In the genomic region with DNA sequence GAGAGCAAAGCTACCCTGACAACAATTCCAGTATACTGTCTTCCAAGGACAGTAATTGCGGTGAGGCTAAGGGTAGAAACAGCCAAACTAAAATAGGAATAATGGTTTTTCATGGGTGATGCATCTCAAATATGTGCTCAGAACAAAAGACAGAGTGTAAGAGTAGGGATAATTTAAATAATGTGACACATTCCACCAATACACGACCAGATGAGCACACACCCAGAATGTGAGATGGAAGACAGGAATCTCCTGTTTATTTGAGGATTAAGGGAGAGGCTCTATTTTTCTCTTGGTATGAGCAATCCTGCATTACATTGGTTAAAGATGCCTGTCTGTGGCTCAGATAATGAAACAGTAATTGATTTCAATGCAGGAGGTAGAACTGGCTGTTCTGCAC, we compare ENCODE assay signal across 21 cellular contexts.
DNase-seq lines count a peak whose midpoint lies in the region; ATAC-seq and TF ChIP-seq lines count a peak whose summit lies in the region.
"Had no signal": no experiment of that assay in that cellular context is flagged by ENCODE, and none has a peak within 500 bp of the region (broad histone marks: within the 10 kb centered on the region; RNA-seq: fewer than 3 reads in every experiment).

No MANE protein-coding gene starts in this region.

- no peaks in the 10 kb centered on the region for H3K27me3 ChIP-seq in AG04450 (ENCODE audit: control insufficient read depth, insufficient read depth, low read length)
- H3K27me3 ChIP-seq in adipocyte (replicated peaks; ENCODE audit: control insufficient read depth, insufficient read depth, low read length): no peaks in the 10 kb centered on the region
- no peaks in the 10 kb centered on the region for H3K27me3 ChIP-seq in CD4-positive, alpha-beta T cell (ENCODE audit: control insufficient read depth, insufficient read depth, low read length)
- H3K27me3 ChIP-seq: gastrocnemius medialis, uterus had no signal

- CTCF ChIA-PET in AG04450 (lab: Charles Lee): interaction anchor here (0.7 kb wide), 1 partner anchor 1614 kb away, joined by 5 read pairs; no protein-coding TSS in a partner anchor
- CTCF ChIA-PET in CD4-positive, alpha-beta T cell (lab: Charles Lee): no interaction called here

- ATAC-seq in CD4-positive, alpha-beta T cell (ENCODE audit: poor library complexity): no peak
- ATAC-seq in HG03457 (IDR thresholded peaks at IDR 0.05; ENCODE audit: unreplicated experiment): no peak
- ATAC-seq: activated naive CD4-positive, alpha-beta T cell treated with anti-CD3 and anti-CD28 coated beads, Interleukin-2, amount 50 U/mL, for 72 hours; effector memory CD8-positive, alpha-beta T cell; gastrocnemius medialis; natural killer cell treated with Interleukin-12 subunit alpha and Interleukin-12 subunit beta and Interleukin-15 and Interleukin-18, amount 100 ng/mL, for 72 hours; psoas muscle had no signal

- no peaks in the 10 kb centered on the region for H3K4me1 ChIP-seq in adipocyte (ENCODE audit: control insufficient read depth, insufficient read depth, low read length)
- H3K4me1 ChIP-seq: gastrocnemius medialis, psoas muscle, uterus had no signal

- no peak overlapping the region for H3K4me3 ChIP-seq in AG04450 (ENCODE audit: low read depth, low read length)
- no peak overlapping the region for H3K4me3 ChIP-seq in adipocyte (ENCODE audit: low read length)
- H3K4me3 ChIP-seq: gastrocnemius medialis, PC-9, psoas muscle, uterus had no signal

- H3K9me3 Mint-ChIP-seq in CD4-positive, alpha-beta T cell: no peaks in the 10 kb centered on the region
- H3K9me3 Mint-ChIP-seq: effector memory CD8-positive, alpha-beta T cell; natural killer cell treated with Interleukin-12 subunit alpha and Interleukin-12 subunit beta and Interleukin-15 and Interleukin-18, amount 100 ng/mL, for 72 hours had no signal

- H3K9me3 ChIP-seq in AG04450 (ENCODE audit: control insufficient read depth, insufficient read depth, low read length) (no peaks in the 10 kb centered on the region), adipocyte (ENCODE audit: control insufficient read depth, low read length) (no peaks in the 10 kb centered on the region)
- H3K9me3 ChIP-seq in CD4-positive, alpha-beta T cell (ENCODE audit: control insufficient read depth, low read length): no peaks in the 10 kb centered on the region
- H3K9me3 ChIP-seq: gastrocnemius medialis, psoas muscle, uterus had no signal

- no peak for TF ChIP-seq CTCF in AG04450 (IDR thresholded peaks at IDR 0.05; ENCODE audit: low read depth, low read length)
- no peak for TF ChIP-seq CTCF in CD4-positive, alpha-beta T cell (IDR thresholded peaks at IDR 0.05)

- no peaks in the 10 kb centered on the region for H3K27me3 Mint-ChIP-seq in CD4-positive, alpha-beta T cell

- no peak overlapping the region for H3K4me3 Mint-ChIP-seq in CD4-positive, alpha-beta T cell
- H3K4me3 Mint-ChIP-seq: effector memory CD8-positive, alpha-beta T cell; natural killer cell treated with Interleukin-12 subunit alpha and Interleukin-12 subunit beta and Interleukin-15 and Interleukin-18, amount 100 ng/mL, for 72 hours had no signal

- H3K4me1 Mint-ChIP-seq in CD4-positive, alpha-beta T cell (ENCODE audit: low read depth): no peaks in the 10 kb centered on the region

- H3K36me3 Mint-ChIP-seq in CD4-positive, alpha-beta T cell (ENCODE audit: low read depth): no peaks in the 10 kb centered on the region
- H3K36me3 Mint-ChIP-seq: natural killer cell treated with Interleukin-12 subunit alpha and Interleukin-12 subunit beta and Interleukin-15 and Interleukin-18, amount 100 ng/mL, for 72 hours had no signal

- intact Hi-C loops in CD4-positive, alpha-beta T cell (cut with DNase I, micrococcal nuclease): no loop called here

- H3K36me3 ChIP-seq in adipocyte (ENCODE audit: control insufficient read depth, insufficient read depth, low read length, severe bottlenecking): no peaks in the 10 kb centered on the region
- H3K36me3 ChIP-seq: gastrocnemius medialis, uterus had no signal

- POLR2A ChIA-PET in AG04450 (lab: Yijun Ruan, JAX): interaction anchor here (0.7 to 1.1 kb wide), 2 partner anchors 15 to 45 kb away, joined by 3 to 6 read pairs; no protein-coding TSS in a partner anchor
- POLR2A ChIA-PET in CD4-positive, alpha-beta T cell (lab: Charles Lee): interaction anchor here (0.6 kb wide), 1 partner anchor 328 kb away, joined by 3 read pairs; no protein-coding TSS in a partner anchor

- peak; percentile 10 for DNase-seq in AG04450 (ENCODE audit: low read depth, low spot score)
- DNase-seq in HCEC 1CT: peak; percentile 79
- DNase-seq in adipocyte (ENCODE audit: low read depth): peak; percentile 49
- DNase-seq in kidney glomerular epithelial cell (lab: John Stamatoyannopoulos, UW): peak; percentile 5
- no peak for DNase-seq in MV-4-11 (lab: John Stamatoyannopoulos, UW)
- no peak for DNase-seq in CD4-positive, alpha-beta T cell
- no peak for DNase-seq in NCI-H510A (lab: John Stamatoyannopoulos, UW)
- DNase-seq: caudate nucleus; COR-L47; effector memory CD8-positive, alpha-beta T cell; gastrocnemius medialis; GF-D8; NCI-H1105; NCI-H748 treated with DMSO at 0.1 percent for 48 hours; psoas muscle; stimulated activated naive CD4-positive, alpha-beta T cell; uterus had no signal

- H3K27ac Mint-ChIP-seq in CD4-positive, alpha-beta T cell: no peak overlapping the region
- H3K27ac Mint-ChIP-seq: activated naive CD4-positive, alpha-beta T cell treated with anti-CD3 and anti-CD28 coated beads, Interleukin-2, amount 50 U/mL, for 72 hours; effector memory CD8-positive, alpha-beta T cell; natural killer cell treated with Interleukin-12 subunit alpha and Interleukin-12 subunit beta and Interleukin-15 and Interleukin-18, amount 100 ng/mL, for 72 hours had no signal

- no peak overlapping the region for H3K9ac ChIP-seq in adipocyte (ENCODE audit: low read length)

- H3K27ac ChIP-seq in AG04450 (ENCODE audit: low read depth, low read length): no peak overlapping the region
- H3K27ac ChIP-seq in CD4-positive, alpha-beta T cell (ENCODE audit: low read depth, low read length): no peak overlapping the region
- H3K27ac ChIP-seq: gastrocnemius medialis, PC-9, psoas muscle, uterus had no signal

Comparison
In these comparisons a context has a peak if more than half of its experiments do, and no peak if none do; other contexts are left out.
1. DNase-seq: peak in AG04450 (single experiment), HCEC 1CT (single experiment), adipocyte (single experiment) and kidney glomerular epithelial cell (single experiment); none in MV-4-11 (single experiment), CD4-positive, alpha-beta T cell (0 of 10) and NCI-H510A (single experiment).